Comparison of ENCODE assay signal across 25 cellular contexts in the genomic region with DNA sequence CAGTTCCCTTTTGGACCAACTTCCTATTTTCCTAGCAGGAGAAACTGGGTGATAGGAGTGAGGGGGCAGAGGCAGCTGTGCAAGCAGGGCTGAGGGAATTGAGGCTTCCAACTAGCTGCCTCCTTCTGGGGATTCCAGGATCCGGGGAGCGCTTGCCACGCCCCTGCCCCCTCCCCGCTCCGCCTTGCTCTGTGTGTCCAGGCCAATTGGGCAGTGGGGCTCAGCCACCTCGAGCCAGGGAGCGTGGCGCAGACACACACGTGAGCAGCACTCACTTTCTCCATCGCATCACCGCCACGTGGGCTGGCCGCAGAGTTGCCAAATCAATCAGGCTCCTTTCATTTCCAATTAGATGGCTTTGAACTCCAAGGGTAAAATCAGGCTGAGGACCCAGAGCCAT.
"Had no signal": no experiment of that assay in that cellular context is flagged by ENCODE, and none has a peak within 500 bp of the region (broad histone marks: within the 10 kb centered on the region; RNA-seq: fewer than 3 reads in every experiment).

No MANE protein-coding gene starts in this region.

- H3K27me3 ChIP-seq: colonic mucosa, esophagus muscularis mucosa, heart left ventricle, ovary, testis had no signal

- H3K9me3 Mint-ChIP-seq: activated CD4-positive, alpha-beta T cell treated with anti-CD3 and anti-CD28 coated beads, Interleukin-2, amount 10 ng/mL, durations not matched to agents 7 days and 5 days; activated T-cell treated with anti-CD3 and anti-CD28 coated beads, Interleukin-2, amount 50 U/mL, for 24 hours; activated T-helper 2 cell treated with anti-CD3 and anti-CD28 coated beads, Interferon-gamma antibody, Interleukin-2, Interleukin-4, amounts not matched to agents 10 μg/mL and 5 μg/mL and 100 μg/mL, durations not matched to agents 14 hours and 24 hours and 36 hours; central memory CD8-positive, alpha-beta T cell; nephron; stimulated activated naive B cell treated with anti-CD40 and anti-IgM and Interleukin-4, amounts not matched to agents 10 μg/mL and 1 μg/mL and 100 μg/mL, for 72 hours; T-cell; T-helper 2 cell treated with Interferon-gamma antibody and Interleukin-4, amounts not matched to agents 5 μg/mL and 100 μg/mL, for 36 hours; type B pancreatic cell had no signal

- DNase-seq: activated CD4-positive, alpha-beta T cell treated with anti-CD3 and anti-CD28 coated beads, Interleukin-2, amount 10 ng/mL, durations not matched to agents 7 days and 5 days; activated CD4-positive, CD25-positive, alpha-beta regulatory T cell treated with anti-CD3 and anti-CD28 coated beads, Interleukin-2, amount 50 U/mL, for 72 hours; activated CD8-positive, alpha-beta memory T cell treated with anti-CD3 and anti-CD28 coated beads for 24 hours; activated CD8-positive, alpha-beta memory T cell treated with anti-CD3 and anti-CD28 coated beads, Interleukin-2, amount 50 U/mL, for 4 hours; activated naive CD4-positive, alpha-beta T cell; activated T-cell treated with anti-CD3 and anti-CD28 coated beads, Interleukin-2, amount 50 U/mL, for 24 hours; colonic mucosa; heart left ventricle; left ventricle myocardium superior; mesenchymal stem cell; ovary; stimulated activated CD4-positive, alpha-beta T cell treated with anti-CD3 and anti-CD28 coated beads, Interleukin-2, amount 100 ng/mL, for 24 hours; stimulated activated naive B cell treated with anti-CD40 and anti-IgM and Interleukin-4, amounts not matched to agents 10 μg/mL and 1 μg/mL and 100 μg/mL, for 72 hours; T-cell; testis; WERI-Rb-1 had no signal

- H3K27ac Mint-ChIP-seq: activated CD4-positive, alpha-beta T cell treated with anti-CD3 and anti-CD28 coated beads, Interleukin-2, amount 10 ng/mL, durations not matched to agents 7 days and 5 days; activated naive CD8-positive, alpha-beta T cell; activated T-cell treated with anti-CD3 and anti-CD28 coated beads, Interleukin-2, amount 50 U/mL, for 24 hours; activated T-helper 2 cell treated with anti-CD3 and anti-CD28 coated beads, Interferon-gamma antibody, Interleukin-2, Interleukin-4, amounts not matched to agents 10 μg/mL and 5 μg/mL and 100 μg/mL, durations not matched to agents 14 hours and 24 hours and 36 hours; nephron; stimulated activated naive B cell treated with anti-CD40 and anti-IgM and Interleukin-4, amounts not matched to agents 10 μg/mL and 1 μg/mL and 100 μg/mL, for 72 hours; T-cell; T-helper 2 cell treated with Interferon-gamma antibody and Interleukin-4, amounts not matched to agents 5 μg/mL and 100 μg/mL, for 36 hours; type B pancreatic cell had no signal

- H3K27me3 Mint-ChIP-seq: activated CD4-positive, alpha-beta T cell treated with anti-CD3 and anti-CD28 coated beads, Interleukin-2, amount 10 ng/mL, durations not matched to agents 7 days and 5 days; activated naive CD8-positive, alpha-beta T cell; activated T-cell treated with anti-CD3 and anti-CD28 coated beads, Interleukin-2, amount 50 U/mL, for 24 hours; central memory CD8-positive, alpha-beta T cell; stimulated activated naive B cell treated with anti-CD40 and anti-IgM and Interleukin-4, amounts not matched to agents 10 μg/mL and 1 μg/mL and 100 μg/mL, for 72 hours; T-cell; type B pancreatic cell had no signal

- H3K4me3 Mint-ChIP-seq: activated CD4-positive, alpha-beta T cell treated with anti-CD3 and anti-CD28 coated beads, Interleukin-2, amount 10 ng/mL, durations not matched to agents 7 days and 5 days; activated naive CD8-positive, alpha-beta T cell; activated T-cell treated with anti-CD3 and anti-CD28 coated beads, Interleukin-2, amount 50 U/mL, for 24 hours; central memory CD8-positive, alpha-beta T cell; nephron; stimulated activated naive B cell treated with anti-CD40 and anti-IgM and Interleukin-4, amounts not matched to agents 10 μg/mL and 1 μg/mL and 100 μg/mL, for 72 hours; T-cell; T-helper 2 cell treated with Interferon-gamma antibody and Interleukin-4, amounts not matched to agents 5 μg/mL and 100 μg/mL, for 36 hours; type B pancreatic cell had no signal

- H3K9me3 ChIP-seq: colonic mucosa, esophagus muscularis mucosa, heart left ventricle, neutrophil, ovary, testis had no signal

- H3K27ac ChIP-seq: colonic mucosa, heart left ventricle, neutrophil, ovary, testis, WERI-Rb-1 had no signal

- ATAC-seq: heart left ventricle; left ventricle myocardium superior; right cardiac atrium; stimulated activated naive B cell treated with anti-CD40 and anti-IgM and Interleukin-4, amounts not matched to agents 10 μg/mL and 1 μg/mL and 100 μg/mL, for 72 hours; T-cell had no signal

- H3K4me3 ChIP-seq: colonic mucosa, esophagus muscularis mucosa, heart left ventricle, ovary, testis had no signal

- H3K36me3 ChIP-seq: colonic mucosa, esophagus muscularis mucosa, heart left ventricle, neutrophil, ovary, WERI-Rb-1 had no signal

- H3K36me3 Mint-ChIP-seq: activated naive CD8-positive, alpha-beta T cell; T-cell; type B pancreatic cell had no signal
